In the genomic region with DNA sequence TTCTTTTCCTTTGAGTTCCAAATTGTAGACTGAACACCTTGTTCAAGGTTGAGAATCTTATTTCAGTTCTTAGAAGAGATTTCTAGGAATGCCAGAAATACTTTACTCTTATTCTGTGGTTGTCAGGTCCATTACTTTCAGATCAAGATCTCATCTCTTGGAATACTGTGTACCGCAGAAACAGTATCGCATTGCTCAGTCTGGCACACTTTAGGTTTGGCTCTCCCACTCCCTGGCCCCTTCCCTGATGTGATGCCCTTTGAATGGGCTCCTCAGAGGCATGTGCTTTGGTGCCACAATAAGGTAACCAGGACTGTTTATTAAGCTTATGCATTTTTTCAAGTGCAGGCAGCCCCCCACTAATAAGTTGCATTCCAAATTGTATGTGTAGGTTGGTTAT, we compare ENCODE assay signal across 6 cellular contexts.
"Had no signal": no experiment of that assay in that cellular context is flagged by ENCODE, and none has a peak within 500 bp of the region (broad histone marks: within the 10 kb centered on the region; RNA-seq: fewer than 3 reads in every experiment).

No MANE protein-coding gene starts in this region.

- H3K27ac ChIP-seq: HL-60 had no signal

- H3K4me3 ChIP-seq: K562 had no signal

- H3K4me3 Mint-ChIP-seq: IgD-negative memory B cell had no signal

- H3K27ac Mint-ChIP-seq: IgD-negative memory B cell had no signal

- H3K4me1 Mint-ChIP-seq: IgD-negative memory B cell had no signal

- H3K27me3 Mint-ChIP-seq: IgD-negative memory B cell had no signal

- ATAC-seq: HepG2, K562 had no signal

- FAIRE-seq: HepG2, K562 had no signal

- DNase-seq: IMR-90, KBM-7 had no signal
